ENCODE assay signal across 23 cellular contexts in the genomic region with DNA sequence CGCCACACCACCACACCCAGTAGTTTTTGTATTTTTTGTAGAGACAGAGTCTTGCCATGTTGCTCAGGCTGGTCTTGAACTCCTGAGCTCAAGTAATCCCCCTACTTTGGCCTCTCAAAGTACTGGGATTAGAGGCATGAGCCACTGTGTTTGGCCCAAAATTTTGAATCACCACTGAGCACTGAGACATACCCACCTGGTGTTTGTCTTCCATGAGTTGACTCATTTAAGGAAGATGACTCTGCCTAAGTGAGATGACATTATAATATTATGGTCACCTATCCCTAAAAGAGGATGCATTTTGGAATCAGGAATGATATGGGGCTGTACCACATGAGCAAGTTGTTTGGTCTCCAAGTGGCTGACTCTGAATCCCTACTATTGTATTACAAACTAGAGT. TPM values are rescaled to one million over a fixed set of nuclear protein-coding genes. Genes with fewer than 3 reads are reported as not detected.
"Had no signal": no experiment of that assay in that cellular context is flagged by ENCODE, and none has a peak within 500 bp of the region (broad histone marks: within the 10 kb centered on the region; RNA-seq: fewer than 3 reads in every experiment).

No MANE protein-coding gene starts in this region.

- H3K4me3 ChIP-seq: coronary artery, dorsolateral prefrontal cortex, esophagus muscularis mucosa, gastrocnemius medialis, heart right ventricle, left lung, lower lobe of right lung, mucosa of descending colon had no signal

- H3K27ac Mint-ChIP-seq: mesothelial cell of epicardium, naive B cell had no signal

- H3K4me1 Mint-ChIP-seq: mesothelial cell of epicardium; naive B cell; naive thymus-derived CD8-positive, alpha-beta T cell had no signal

- H3K36me3 Mint-ChIP-seq: mesothelial cell of epicardium; naive B cell; naive thymus-derived CD8-positive, alpha-beta T cell had no signal

- H3K27me3 ChIP-seq: dorsolateral prefrontal cortex, esophagus muscularis mucosa, gastrocnemius medialis, heart right ventricle, left lung had no signal

- DNase-seq: dermis blood vessel endothelial cell; dorsolateral prefrontal cortex; effector CD4-positive, alpha-beta T cell; effector memory CD4-positive, alpha-beta T cell; erythroblast; foreskin melanocyte; gastrocnemius medialis; glutamatergic neuron; head of caudate nucleus; heart right ventricle; hippocampal formation; left cardiac atrium; left lung; left ventricle myocardium superior; lower lobe of right lung; mesenchymal stem cell; mucosa of descending colon; naive B cell; naive thymus-derived CD8-positive, alpha-beta T cell had no signal

- H3K27ac ChIP-seq: coronary artery, dorsolateral prefrontal cortex, epithelial cell of prostate, esophagus muscularis mucosa, gastrocnemius medialis, heart right ventricle, left lung, lower lobe of right lung had no signal

- H3K9me3 Mint-ChIP-seq: mesothelial cell of epicardium had no signal

- H3K4me3 Mint-ChIP-seq: mesothelial cell of epicardium; naive B cell; naive thymus-derived CD8-positive, alpha-beta T cell had no signal

- H3K27me3 Mint-ChIP-seq: naive B cell had no signal

- H3K9me3 ChIP-seq: esophagus muscularis mucosa, gastrocnemius medialis, heart right ventricle, left lung, lower lobe of right lung, mucosa of descending colon had no signal

- ATAC-seq: gastrocnemius medialis; heart right ventricle; left cardiac atrium; left lung; left ventricle myocardium superior; lower lobe of right lung; mucosa of descending colon; naive thymus-derived CD8-positive, alpha-beta T cell had no signal

- H3K4me1 ChIP-seq: esophagus muscularis mucosa, gastrocnemius medialis, heart right ventricle, left lung, lower lobe of right lung had no signal

RNA-seq across cellular contexts. Expression of a gene that starts 54.6 kb away (rescaled TPM):
- total RNA-seq: naive thymus-derived CD8-positive, alpha-beta T cell had no signal
